In the genomic region with DNA sequence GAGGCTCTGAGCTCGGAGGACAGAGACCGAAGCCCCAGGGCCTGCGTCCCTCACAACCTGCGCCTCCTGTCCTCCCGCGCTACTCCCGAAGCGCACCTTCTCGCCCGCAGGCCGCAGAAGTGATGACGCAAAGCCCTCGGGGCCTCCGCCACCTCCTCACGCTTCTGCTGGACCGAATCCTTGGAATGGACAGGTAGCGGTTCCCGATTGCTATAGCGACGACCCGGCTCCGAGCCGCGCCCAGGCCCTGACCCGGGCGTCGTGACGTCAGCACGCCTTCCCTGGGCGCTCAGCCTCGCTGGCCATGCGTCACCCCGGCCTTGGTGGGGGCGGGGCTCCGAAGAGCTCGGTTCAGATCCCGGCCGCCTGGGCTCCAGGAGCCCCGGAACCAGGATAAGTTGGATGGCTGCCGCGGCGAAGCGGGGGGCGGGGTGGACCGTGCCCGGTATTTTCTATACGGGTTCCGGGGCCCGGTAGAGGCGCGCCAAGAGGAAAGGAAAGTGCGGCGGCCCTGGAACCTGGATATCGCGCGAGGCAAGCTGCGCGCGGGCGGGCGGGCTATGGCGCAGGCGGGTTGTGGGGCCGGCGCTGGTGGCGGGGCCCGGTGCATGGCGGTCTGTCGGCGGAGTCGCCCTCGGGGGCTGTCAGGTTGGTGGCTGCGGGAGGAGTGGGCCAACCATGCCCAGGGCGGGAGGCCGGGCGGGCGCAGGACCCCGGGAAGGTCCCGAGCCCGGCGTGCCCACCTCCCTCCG, we compare ENCODE assay signal across 8 cellular contexts. TPM values are rescaled to one million over a fixed set of nuclear protein-coding genes. Genes with fewer than 3 reads are reported as not detected.
DNase-seq lines count a peak whose midpoint lies in the region; TF ChIP-seq lines count a peak whose summit lies in the region.

ZNF76 (plus strand) TSS at position 542 of the 752 bp plus-strand sequence. CDS start 21,417 bp downstream, outside the sequence.

- TF ChIP-seq POLR2A in NB4 (IDR thresholded peaks at IDR 0.05; ENCODE audit: extremely low read depth, insufficient read length): peak; percentile 27
- TF ChIP-seq POLR2A in suprapubic skin (IDR thresholded peaks at IDR 0.05): peak in 1 of 2 donors; percentile 51

- H3K27me3 Mint-ChIP-seq in activated naive CD4-positive, alpha-beta T cell treated with anti-CD3 and anti-CD28 coated beads, Interleukin-2, amount 10 ng/mL, durations not matched to agents 7 days and 5 days: no peaks in the 10 kb centered on the region

- peak within 1 kb of the TSS; percentile 61 for H3K4me3 ChIP-seq in HFF-Myc (replicated peaks; ENCODE audit: low read depth, low read length)
- peak within 1 kb of the TSS; percentile 81 for H3K4me3 ChIP-seq in NB4 (ENCODE audit: low read depth, low read length)
- peak within 1 kb of the TSS; percentile 83 for H3K4me3 ChIP-seq in SK-N-MC
- peak within 1 kb of the TSS; percentile 98 for H3K4me3 ChIP-seq in suprapubic skin

- no peaks in the 10 kb centered on the region for H3K9me3 Mint-ChIP-seq in activated naive CD4-positive, alpha-beta T cell treated with anti-CD3 and anti-CD28 coated beads, Interleukin-2, amount 10 ng/mL, durations not matched to agents 7 days and 5 days

- peaks cover 23% of the 10 kb centered on the region for H3K4me1 ChIP-seq in suprapubic skin

- no peak for TF ChIP-seq EP300 in suprapubic skin (IDR thresholded peaks at IDR 0.05)

- no peak for TF ChIP-seq CTCF in HFF-Myc (IDR thresholded peaks at IDR 0.05; ENCODE audit: low read depth, low read length, missing control alignments)
- TF ChIP-seq CTCF in NB4 (IDR thresholded peaks at IDR 0.05; ENCODE audit: low read depth, low read length): no peak
- peak in 1 of 2 donors; percentile 56 for TF ChIP-seq CTCF in suprapubic skin (IDR thresholded peaks at IDR 0.05)

- H3K36me3 Mint-ChIP-seq in activated naive CD4-positive, alpha-beta T cell treated with anti-CD3 and anti-CD28 coated beads, Interleukin-2, amount 10 ng/mL, durations not matched to agents 7 days and 5 days: peaks cover 5% of the 10 kb centered on the region

- H3K27ac Mint-ChIP-seq in activated naive CD4-positive, alpha-beta T cell treated with anti-CD3 and anti-CD28 coated beads, Interleukin-2, amount 10 ng/mL, durations not matched to agents 7 days and 5 days: peak within 1 kb of the TSS; percentile 88

- under 1% methylated on average over 56 of the region's 82 CpGs for WGBS in suprapubic skin

- H3K9ac ChIP-seq in SK-N-MC (ENCODE audit: insufficient read length): peak within 1 kb of the TSS; percentile 93

- H3K9me3 ChIP-seq in SK-N-MC (ENCODE audit: low read depth, low read length) (no peaks in the 10 kb centered on the region), suprapubic skin (no peaks in the 10 kb centered on the region)

- peaks cover 45% of the 10 kb centered on the region for H3K4me1 Mint-ChIP-seq in activated naive CD4-positive, alpha-beta T cell treated with anti-CD3 and anti-CD28 coated beads, Interleukin-2, amount 10 ng/mL, durations not matched to agents 7 days and 5 days

- H3K27me3 ChIP-seq in suprapubic skin: no peaks in the 10 kb centered on the region

- H3K36me3 ChIP-seq in SK-N-MC (ENCODE audit: insufficient read depth, low read length): no peaks in the 10 kb centered on the region
- no peaks in the 10 kb centered on the region for H3K36me3 ChIP-seq in suprapubic skin

- DNase-seq in GM03348 (ENCODE audit: low spot score): peak; percentile 100
- peak; percentile 87 for DNase-seq in HFF-Myc (ENCODE audit: extremely low read depth, low read depth)
- peak; percentile 97 for DNase-seq in NB4 (ENCODE audit: low read depth)
- DNase-seq in SK-N-MC (ENCODE audit: low read depth, low spot score): peak; percentile 55
- peak; percentile 93 for DNase-seq in activated naive CD4-positive, alpha-beta T cell treated with anti-CD3 and anti-CD28 coated beads, Interleukin-2, amount 10 ng/mL, durations not matched to agents 7 days and 5 days
- peak; percentile 94 for DNase-seq in germinal center (ENCODE audit: low spot score)
- peak; percentile 76 to 99 (median 94) for DNase-seq in nucleus accumbens (lab: John Stamatoyannopoulos, UW)
- peak; percentile 98 for DNase-seq in suprapubic skin (ENCODE audit: low spot score in 2 of 2)

- CTCF ChIA-PET in activated naive CD4-positive, alpha-beta T cell treated with anti-CD3 and anti-CD28 coated beads, Interleukin-2, amount 10 ng/mL, durations not matched to agents 7 days and 5 days (lab: Charles Lee): interaction anchor here (0.8 to 2.3 kb wide), 2 partner anchors 8 to 11 kb away, joined by 3 to 6 read pairs; no protein-coding TSS in a partner anchor

- peak within 1 kb of the TSS; percentile 96 for H3K4me3 Mint-ChIP-seq in activated naive CD4-positive, alpha-beta T cell treated with anti-CD3 and anti-CD28 coated beads, Interleukin-2, amount 10 ng/mL, durations not matched to agents 7 days and 5 days

- peak within 1 kb of the TSS; percentile 79 for H3K27ac ChIP-seq in SK-N-MC
- H3K27ac ChIP-seq in suprapubic skin: peak within 1 kb of the TSS; percentile 99

RNA-seq across cellular contexts. Expression of gene ZNF76, which starts in this region (rescaled TPM):
- total RNA-seq in suprapubic skin: 10 to 100 TPM; 19.6 to 52.5 (median 27.5) TPM

Comparison
In these comparisons a context has a peak if more than half of its experiments do, and no peak if none do; other contexts are left out.
1. Peak in every context shown above with its lines: DNase-seq, H3K4me3 ChIP-seq and H3K27ac ChIP-seq.